ENCODE assay signal across 8 cellular contexts in the genomic region with DNA sequence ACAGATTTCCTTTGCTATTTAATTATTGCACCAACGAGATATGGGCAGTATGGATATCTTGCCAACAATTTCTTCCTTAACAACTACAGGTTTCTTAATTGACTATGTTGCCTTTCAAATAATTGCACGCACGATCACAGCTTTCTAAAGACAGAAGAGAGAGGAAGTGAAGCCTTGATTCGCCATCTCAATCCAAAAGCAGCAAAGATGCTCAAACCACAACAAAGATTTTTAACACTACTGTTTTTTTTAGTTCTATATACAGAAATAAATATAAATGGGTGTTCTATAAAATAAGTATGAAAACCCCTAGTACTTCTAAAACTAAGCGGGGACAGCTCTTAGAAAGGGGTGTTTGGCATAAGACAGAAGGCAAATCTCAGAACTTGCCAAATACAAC.
"Had no signal": no experiment of that assay in that cellular context is flagged by ENCODE, and none has a peak within 500 bp of the region (broad histone marks: within the 10 kb centered on the region; RNA-seq: fewer than 3 reads in every experiment).

No MANE protein-coding gene starts in this region.

- DNase-seq: activated CD8-positive, alpha-beta memory T cell treated with anti-CD3 and anti-CD28 coated beads, Interleukin-2, amount 50 U/mL, for 4 hours; effector CD8-positive, alpha-beta T cell; heart left ventricle; retina; stimulated activated CD4-positive, alpha-beta T cell treated with anti-CD3 and anti-CD28 coated beads, Interleukin-4, amount 100 ng/mL, for 4 hours; thyroid gland; uterus had no signal

- H3K9me3 Mint-ChIP-seq: T-helper 2 cell treated with Interferon-gamma antibody and Interleukin-4, amounts not matched to agents 5 μg/mL and 100 μg/mL, for 36 hours had no signal

- H3K27ac Mint-ChIP-seq: T-helper 2 cell treated with Interferon-gamma antibody and Interleukin-4, amounts not matched to agents 5 μg/mL and 100 μg/mL, for 36 hours had no signal

- H3K4me3 Mint-ChIP-seq: T-helper 2 cell treated with Interferon-gamma antibody and Interleukin-4, amounts not matched to agents 5 μg/mL and 100 μg/mL, for 36 hours had no signal

- ATAC-seq: heart left ventricle had no signal
